ENCODE assay signal across 1 cellular context in genomic region chr11:66281001-66281400, GRCh38.
TF ChIP-seq lines count a peak whose summit lies in the region.

No MANE protein-coding gene starts in this region.

TF ChIP-seq in WTC11, 78 proteins besides CTCF, POLR2A, EP300 and RAD21:
- TF ChIP-seq ETV6 (CRISPR knock-in tag; IDR thresholded peaks at IDR 0.05) (no peak), ZNF232 (CRISPR knock-in tag; IDR thresholded peaks at IDR 0.05) (no peak), FOXP1 (CRISPR knock-in tag; IDR thresholded peaks at IDR 0.05; ENCODE audit: borderline replicate concordance) (no peak)
